2 cellular contexts compared by ENCODE assay signal in the genomic region with DNA sequence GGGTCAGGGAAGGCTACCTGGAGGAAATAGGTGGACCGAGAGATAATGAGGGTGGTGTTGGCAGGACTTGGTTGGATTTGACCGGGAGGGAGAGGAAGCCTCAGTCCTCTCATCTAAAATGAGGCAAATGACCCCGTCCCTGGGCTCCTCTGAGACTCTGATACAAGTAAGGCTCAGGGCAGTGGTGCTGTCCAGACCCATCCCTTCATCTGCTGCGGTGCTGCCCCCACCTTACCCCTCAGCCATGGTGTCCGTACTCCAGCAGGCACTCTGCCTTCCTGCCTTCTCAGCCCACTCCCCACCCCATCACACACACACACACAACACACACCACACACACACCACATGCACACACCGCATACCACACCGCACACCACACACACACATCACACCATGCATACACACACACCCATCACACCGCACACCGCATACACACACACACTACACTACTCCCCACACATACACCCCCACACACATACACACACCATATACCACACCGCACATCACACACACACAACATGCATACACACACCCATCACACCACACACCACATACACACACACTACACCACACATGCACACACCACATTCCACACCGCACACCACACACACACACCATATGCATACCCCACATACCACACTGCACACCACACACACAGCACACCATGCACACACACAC.
A peak's percentile ranks its signal among the peaks of the same experiment; 100 is the strongest.
TF ChIP-seq lines count a peak whose summit lies in the region.

No MANE protein-coding gene starts in this region.

TF ChIP-seq in GM23338, 12 proteins besides CTCF, POLR2A, EP300 and RAD21:
- TF ChIP-seq, protein P1, sequence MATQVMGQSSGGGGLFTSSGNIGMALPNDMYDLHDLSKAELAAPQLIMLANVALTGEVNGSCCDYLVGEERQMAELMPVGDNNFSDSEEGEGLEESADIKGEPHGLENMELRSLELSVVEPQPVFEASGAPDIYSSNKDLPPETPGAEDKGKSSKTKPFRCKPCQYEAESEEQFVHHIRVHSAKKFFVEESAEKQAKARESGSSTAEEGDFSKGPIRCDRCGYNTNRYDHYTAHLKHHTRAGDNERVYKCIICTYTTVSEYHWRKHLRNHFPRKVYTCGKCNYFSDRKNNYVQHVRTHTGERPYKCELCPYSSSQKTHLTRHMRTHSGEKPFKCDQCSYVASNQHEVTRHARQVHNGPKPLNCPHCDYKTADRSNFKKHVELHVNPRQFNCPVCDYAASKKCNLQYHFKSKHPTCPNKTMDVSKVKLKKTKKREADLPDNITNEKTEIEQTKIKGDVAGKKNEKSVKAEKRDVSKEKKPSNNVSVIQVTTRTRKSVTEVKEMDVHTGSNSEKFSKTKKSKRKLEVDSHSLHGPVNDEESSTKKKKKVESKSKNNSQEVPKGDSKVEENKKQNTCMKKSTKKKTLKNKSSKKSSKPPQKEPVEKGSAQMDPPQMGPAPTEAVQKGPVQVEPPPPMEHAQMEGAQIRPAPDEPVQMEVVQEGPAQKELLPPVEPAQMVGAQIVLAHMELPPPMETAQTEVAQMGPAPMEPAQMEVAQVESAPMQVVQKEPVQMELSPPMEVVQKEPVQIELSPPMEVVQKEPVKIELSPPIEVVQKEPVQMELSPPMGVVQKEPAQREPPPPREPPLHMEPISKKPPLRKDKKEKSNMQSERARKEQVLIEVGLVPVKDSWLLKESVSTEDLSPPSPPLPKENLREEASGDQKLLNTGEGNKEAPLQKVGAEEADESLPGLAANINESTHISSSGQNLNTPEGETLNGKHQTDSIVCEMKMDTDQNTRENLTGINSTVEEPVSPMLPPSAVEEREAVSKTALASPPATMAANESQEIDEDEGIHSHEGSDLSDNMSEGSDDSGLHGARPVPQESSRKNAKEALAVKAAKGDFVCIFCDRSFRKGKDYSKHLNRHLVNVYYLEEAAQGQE (IDR thresholded peaks at IDR 0.05; ENCODE audit: unreplicated experiment): no peak

TF ChIP-seq in K562, 482 proteins besides CTCF, POLR2A, EP300 and RAD21:
- TF ChIP-seq CBFB (CRISPR knock-in tag; IDR thresholded peaks at IDR 0.05) (0 out of 2 replicates have a peak, but pooled peaks have one; percentile 47), CREBBP (IDR thresholded peaks at IDR 0.05; ENCODE audit: low read depth, low read length) (peak; percentile 26), ETV6 (IDR thresholded peaks at IDR 0.05; ENCODE audit: borderline replicate concordance in 1 of 2, low read depth in 2 of 2, low read length in 1 of 2) (no peak), ETV6 (CRISPR knock-in tag; IDR thresholded peaks at IDR 0.05; ENCODE audit: borderline replicate concordance) (no peak), ZNF431 (CRISPR knock-in tag; IDR thresholded peaks at IDR 0.05) (no peak), CBX1 (IDR thresholded peaks at IDR 0.05; ENCODE audit: low read depth) (peak; percentile 71), FOXM1 (IDR thresholded peaks at IDR 0.05; ENCODE audit: low read depth) (no peak), FOXM1 (CRISPR knock-in tag; IDR thresholded peaks at IDR 0.05; ENCODE audit: low read depth) (0 out of 2 replicates have a peak, but pooled peaks have one; percentile 63), ZC3H4 (CRISPR knock-in tag; IDR thresholded peaks at IDR 0.05; ENCODE audit: borderline replicate concordance) (0 out of 2 replicates have a peak, but pooled peaks have one; percentile 16), CBX5 (IDR thresholded peaks at IDR 0.05; ENCODE audit: borderline replicate concordance, low read depth) (no peak), OTX1 (CRISPR knock-in tag; IDR thresholded peaks at IDR 0.05) (0 out of 2 replicates have a peak, but pooled peaks have one; percentile 12)
- TF ChIP-seq, protein P2, sequence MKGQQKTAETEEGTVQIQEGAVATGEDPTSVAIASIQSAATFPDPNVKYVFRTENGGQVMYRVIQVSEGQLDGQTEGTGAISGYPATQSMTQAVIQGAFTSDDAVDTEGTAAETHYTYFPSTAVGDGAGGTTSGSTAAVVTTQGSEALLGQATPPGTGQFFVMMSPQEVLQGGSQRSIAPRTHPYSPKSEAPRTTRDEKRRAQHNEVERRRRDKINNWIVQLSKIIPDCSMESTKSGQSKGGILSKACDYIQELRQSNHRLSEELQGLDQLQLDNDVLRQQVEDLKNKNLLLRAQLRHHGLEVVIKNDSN (CRISPR knock-in tag; IDR thresholded peaks at IDR 0.05): 0 out of 2 replicates have a peak, but pooled peaks have one; percentile 9
